In the genomic region with DNA sequence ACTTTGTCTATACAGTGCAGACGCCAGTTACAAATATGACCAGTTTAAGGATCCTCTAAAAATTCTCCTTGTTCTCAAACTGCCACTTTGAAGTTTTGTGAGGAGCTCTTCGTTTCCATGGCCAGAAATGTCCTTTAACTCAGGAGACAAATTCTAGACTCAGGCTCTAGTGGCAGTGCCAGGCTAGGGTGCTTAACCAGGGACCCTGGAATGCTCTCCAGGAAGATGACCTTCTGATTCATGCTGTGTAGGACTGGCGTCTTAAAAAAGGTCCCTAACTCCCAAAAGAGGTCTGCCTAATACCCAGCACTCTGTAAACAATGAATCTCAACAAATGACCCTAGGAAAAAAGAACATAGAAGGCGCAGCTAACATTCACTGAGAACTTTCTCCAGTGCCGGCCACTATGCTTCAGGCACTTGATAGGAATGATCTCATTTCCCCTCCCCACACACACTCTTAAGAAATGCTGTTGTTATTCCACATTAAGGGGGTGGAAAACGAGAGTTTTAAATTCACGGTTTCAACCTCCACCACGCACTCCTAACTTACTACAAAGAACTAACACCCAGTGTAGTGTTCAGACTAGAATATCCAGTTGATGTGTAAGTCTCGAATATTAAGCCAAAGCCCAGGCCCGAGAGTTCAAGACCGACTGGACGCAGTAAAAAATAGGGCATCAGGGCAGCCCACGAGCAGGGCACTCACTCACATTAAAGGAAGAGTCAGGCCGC, we compare ENCODE assay signal across 7 cellular contexts. TPM values are rescaled to one million over a fixed set of nuclear protein-coding genes. Genes with fewer than 3 reads are reported as not detected.
DNase-seq lines count a peak whose midpoint lies in the region; ATAC-seq lines count a peak whose summit lies in the region.

No MANE protein-coding gene starts in this region.

- H3K36me3 ChIP-seq in iPS-18a (ENCODE audit: control insufficient read depth, low read depth, low read length) = peaks cover 34% of the 10 kb centered on the region

- H3K27ac ChIP-seq in iPS-18a (ENCODE audit: low read length) = no peak overlapping the region

- H3K9me3 Mint-ChIP-seq in activated naive CD8-positive, alpha-beta T cell treated with anti-CD3 and anti-CD28 coated beads, Interleukin-2, amount 10 ng/mL, durations not matched to agents 7 days and 5 days = no peaks in the 10 kb centered on the region
- H3K9me3 Mint-ChIP-seq in stimulated activated effector memory CD8-positive, alpha-beta T cell treated with anti-CD3 and anti-CD28 coated beads, Interleukin-12 subunit alpha, Interleukin-12 subunit beta, amount 100 ng/mL, for 72 hours = no peaks in the 10 kb centered on the region

- peak overlapping the region; percentile 83 for H3K4me3 ChIP-seq in iPS-18a (ENCODE audit: low read length)

- ATAC-seq in GM18511 (IDR thresholded peaks at IDR 0.05; ENCODE audit: unreplicated experiment) (peak; percentile 13), GM18861 (IDR thresholded peaks at IDR 0.05; ENCODE audit: unreplicated experiment) (no peak)
- no peak for ATAC-seq in activated naive CD8-positive, alpha-beta T cell treated with anti-CD3 and anti-CD28 coated beads, Interleukin-2, amount 10 ng/mL, durations not matched to agents 7 days and 5 days (ENCODE audit: low read depth)
- peak; percentile 47 for ATAC-seq in stimulated activated effector memory CD8-positive, alpha-beta T cell treated with anti-CD3 and anti-CD28 coated beads, Interleukin-12 subunit alpha, Interleukin-12 subunit beta, amount 100 ng/mL, for 72 hours

- peak overlapping the region; percentile 73 for H3K9ac ChIP-seq in iPS-18a (ENCODE audit: low read length)

- H3K27me3 ChIP-seq in iPS-18a (ENCODE audit: control insufficient read depth, insufficient read depth, low read length) = no peaks in the 10 kb centered on the region

- H3K27ac Mint-ChIP-seq in activated naive CD8-positive, alpha-beta T cell treated with anti-CD3 and anti-CD28 coated beads, Interleukin-2, amount 10 ng/mL, durations not matched to agents 7 days and 5 days = peak overlapping the region; percentile 95
- peak overlapping the region; percentile 98 for H3K27ac Mint-ChIP-seq in stimulated activated effector memory CD8-positive, alpha-beta T cell treated with anti-CD3 and anti-CD28 coated beads, Interleukin-12 subunit alpha, Interleukin-12 subunit beta, amount 100 ng/mL, for 72 hours

- H3K4me1 Mint-ChIP-seq in activated naive CD8-positive, alpha-beta T cell treated with anti-CD3 and anti-CD28 coated beads, Interleukin-2, amount 10 ng/mL, durations not matched to agents 7 days and 5 days = peaks cover 33% of the 10 kb centered on the region
- peaks cover 63% of the 10 kb centered on the region for H3K4me1 Mint-ChIP-seq in stimulated activated effector memory CD8-positive, alpha-beta T cell treated with anti-CD3 and anti-CD28 coated beads, Interleukin-12 subunit alpha, Interleukin-12 subunit beta, amount 100 ng/mL, for 72 hours

- POLR2A ChIA-PET in activated naive CD8-positive, alpha-beta T cell treated with anti-CD3 and anti-CD28 coated beads, Interleukin-2, amount 10 ng/mL, durations not matched to agents 7 days and 5 days (lab: Charles Lee) = interaction anchor here (0.5 to 9.0 kb wide), 11 partner anchors 10 to 136 kb away, joined by 3 to 98 read pairs (median 5); a partner anchor contains a TSS

- no peaks in the 10 kb centered on the region for H3K9me3 ChIP-seq in iPS-18a (ENCODE audit: control insufficient read depth, low read depth, low read length)

- peaks cover 23% of the 10 kb centered on the region for H3K36me3 Mint-ChIP-seq in activated naive CD8-positive, alpha-beta T cell treated with anti-CD3 and anti-CD28 coated beads, Interleukin-2, amount 10 ng/mL, durations not matched to agents 7 days and 5 days
- H3K36me3 Mint-ChIP-seq in stimulated activated effector memory CD8-positive, alpha-beta T cell treated with anti-CD3 and anti-CD28 coated beads, Interleukin-12 subunit alpha, Interleukin-12 subunit beta, amount 100 ng/mL, for 72 hours = peaks cover 63% of the 10 kb centered on the region

- peaks cover 4% of the 10 kb centered on the region for H3K4me1 ChIP-seq in iPS-18a (ENCODE audit: control insufficient read depth, low read depth, low read length)

- no peaks in the 10 kb centered on the region for H3K27me3 Mint-ChIP-seq in activated naive CD8-positive, alpha-beta T cell treated with anti-CD3 and anti-CD28 coated beads, Interleukin-2, amount 10 ng/mL, durations not matched to agents 7 days and 5 days

- peak overlapping the region; percentile 99 for H3K4me3 Mint-ChIP-seq in activated naive CD8-positive, alpha-beta T cell treated with anti-CD3 and anti-CD28 coated beads, Interleukin-2, amount 10 ng/mL, durations not matched to agents 7 days and 5 days
- peak overlapping the region; percentile 96 for H3K4me3 Mint-ChIP-seq in stimulated activated effector memory CD8-positive, alpha-beta T cell treated with anti-CD3 and anti-CD28 coated beads, Interleukin-12 subunit alpha, Interleukin-12 subunit beta, amount 100 ng/mL, for 72 hours

- DNase-seq in HK-2 (ENCODE audit: unreplicated experiment) = peak; percentile 12
- no peak for DNase-seq in activated naive CD8-positive, alpha-beta T cell treated with anti-CD3 and anti-CD28 coated beads, Interleukin-2, amount 10 ng/mL, durations not matched to agents 7 days and 5 days
- DNase-seq in stimulated activated effector memory CD8-positive, alpha-beta T cell treated with anti-CD3 and anti-CD28 coated beads, Interleukin-12 subunit alpha, Interleukin-12 subunit beta, amount 100 ng/mL, for 72 hours (ENCODE audit: low spot score in 2 of 2) = no peak
- DNase-seq in stimulated activated naive CD4-positive, alpha-beta T cell (lab: John Stamatoyannopoulos, UW) = no peak

RNA-seq across cellular contexts. Expression of a gene that starts 0.8 kb away (rescaled TPM):
- 100 to 1,000 TPM; 124 to 131 TPM for total RNA-seq in activated naive CD8-positive, alpha-beta T cell treated with anti-CD3 and anti-CD28 coated beads, Interleukin-2, amount 10 ng/mL, durations not matched to agents 7 days and 5 days

RNA-seq across cellular contexts. Expression of a gene that starts 12.7 kb away (rescaled TPM):
- total RNA-seq in activated naive CD8-positive, alpha-beta T cell treated with anti-CD3 and anti-CD28 coated beads, Interleukin-2, amount 10 ng/mL, durations not matched to agents 7 days and 5 days = 10 to 100 TPM; 14.0 to 15.2 TPM

RNA-seq across cellular contexts. Expression of a gene that starts 17.3 kb away (rescaled TPM):
- 10 to 100 TPM; 48.7 to 52.2 TPM for total RNA-seq in activated naive CD8-positive, alpha-beta T cell treated with anti-CD3 and anti-CD28 coated beads, Interleukin-2, amount 10 ng/mL, durations not matched to agents 7 days and 5 days

RNA-seq across cellular contexts. Expression of a gene that starts 27.4 kb away (rescaled TPM):
- total RNA-seq in activated naive CD8-positive, alpha-beta T cell treated with anti-CD3 and anti-CD28 coated beads, Interleukin-2, amount 10 ng/mL, durations not matched to agents 7 days and 5 days = 10 to 100 TPM; 43.4 to 44.3 TPM

RNA-seq across cellular contexts. Expression of a gene that starts 28.2 kb away (rescaled TPM):
- not detected for total RNA-seq in activated naive CD8-positive, alpha-beta T cell treated with anti-CD3 and anti-CD28 coated beads, Interleukin-2, amount 10 ng/mL, durations not matched to agents 7 days and 5 days

Comparison
In these comparisons a context has a peak if more than half of its experiments do, and no peak if none do; other contexts are left out.
1. ATAC-seq: peak in GM18511 (single experiment) and stimulated activated effector memory CD8-positive, alpha-beta T cell treated with anti-CD3 and anti-CD28 coated beads, Interleukin-12 subunit alpha, Interleukin-12 subunit beta, amount 100 ng/mL, for 72 hours (single experiment); none in activated naive CD8-positive, alpha-beta T cell treated with anti-CD3 and anti-CD28 coated beads, Interleukin-2, amount 10 ng/mL, durations not matched to agents 7 days and 5 days (single experiment) and GM18861 (single experiment).